ENCODE assay signal across 16 cellular contexts in genomic region chr22:22817468-22818201, GRCh38.
DNase-seq lines count a peak whose midpoint lies in the region; ATAC-seq and TF ChIP-seq lines count a peak whose summit lies in the region.
"Had no signal": no experiment of that assay in that cellular context is flagged by ENCODE, and none has a peak within 500 bp of the region (broad histone marks: within the 10 kb centered on the region; RNA-seq: fewer than 3 reads in every experiment).

No MANE protein-coding gene starts in this region.

- peak; percentile 40 for TF ChIP-seq CTCF in 22Rv1 (IDR thresholded peaks at IDR 0.05)

- DNase-seq in CD4-positive, alpha-beta memory T cell, result no peak
- DNase-seq in NCI-H2171 (lab: John Stamatoyannopoulos, UW), result peak; percentile 41
- peak; percentile 32 for DNase-seq in iPS-NIHi11 (ENCODE audit: low spot score)
- DNase-seq in left cardiac atrium, result no peak
- no peak for DNase-seq in OCI-M2 (lab: John Stamatoyannopoulos, UW; ENCODE audit: unreplicated experiment)
- DNase-seq in SKM-1 treated with dmso at 0.1 percent for 144 hours (lab: John Stamatoyannopoulos, UW; ENCODE audit: unreplicated experiment), result no peak
- DNase-seq: activated CD4-positive, alpha-beta T cell treated with anti-CD3 and anti-CD28 coated beads for 36 hours; GF-D8; glutamatergic neuron; left ventricle myocardium inferior; OCI-M1; sigmoid colon had no signal

- no peak overlapping the region for H3K27ac ChIP-seq in 22Rv1
- H3K27ac ChIP-seq in CD4-positive, alpha-beta memory T cell (ENCODE audit: low read depth, low read length), result no peak overlapping the region
- H3K27ac ChIP-seq: C4-2B, HL-60, left ventricle myocardium inferior, sigmoid colon had no signal

- no peaks in the 10 kb centered on the region for H3K27me3 ChIP-seq in CD4-positive, alpha-beta memory T cell (ENCODE audit: insufficient read depth, low read length)
- H3K27me3 ChIP-seq: sigmoid colon had no signal

- H3K9me3 Mint-ChIP-seq in CD4-positive, alpha-beta memory T cell, result peaks cover 0 to 4% (median 0%) of the 10 kb centered on the region in 8 donors

- no peaks in the 10 kb centered on the region for H3K36me3 ChIP-seq in CD4-positive, alpha-beta memory T cell (ENCODE audit: insufficient read depth, low read length)
- H3K36me3 ChIP-seq: left ventricle myocardium inferior, sigmoid colon had no signal

- peaks cover 86% of the 10 kb centered on the region for H3K4me1 ChIP-seq in CD4-positive, alpha-beta memory T cell (ENCODE audit: insufficient read depth, low read length)

- no peaks in the 10 kb centered on the region for H3K27me3 Mint-ChIP-seq in CD4-positive, alpha-beta memory T cell
- H3K27me3 Mint-ChIP-seq: activated CD4-positive, alpha-beta T cell treated with anti-CD3 and anti-CD28 coated beads for 36 hours had no signal

- no peak for ATAC-seq in left cardiac atrium
- ATAC-seq in GM21381 (IDR thresholded peaks at IDR 0.05; ENCODE audit: unreplicated experiment), result no peak
- ATAC-seq: activated CD4-positive, alpha-beta T cell treated with anti-CD3 and anti-CD28 coated beads for 36 hours had no signal

- intact Hi-C loops in CD4-positive, alpha-beta memory T cell (cut with micrococcal nuclease), result loop anchor here (2.0 kb wide), 1 partner anchor 31 kb away; no protein-coding TSS in a partner anchor
- intact Hi-C loops in left cardiac atrium (cut with DNase I), result no loop called here

- peak overlapping the region in 7 of 8 donors; percentile 76 to 91 (median 81) for H3K4me3 Mint-ChIP-seq in CD4-positive, alpha-beta memory T cell
- H3K4me3 Mint-ChIP-seq: activated CD4-positive, alpha-beta T cell treated with anti-CD3 and anti-CD28 coated beads for 36 hours had no signal

- no peaks in the 10 kb centered on the region for H3K9me3 ChIP-seq in CD4-positive, alpha-beta memory T cell (ENCODE audit: control insufficient read depth in 1 of 2, low read length in 2 of 2)
- H3K9me3 ChIP-seq: left ventricle myocardium inferior, sigmoid colon had no signal

- H3K27ac Mint-ChIP-seq in CD4-positive, alpha-beta memory T cell, result peak overlapping the region; percentile 88 to 97 (median 96)

- peaks cover 79 to 98% (median 90%) of the 10 kb centered on the region in 4 donors for H3K4me1 Mint-ChIP-seq in CD4-positive, alpha-beta memory T cell

- CTCF ChIA-PET in CD4-positive, alpha-beta memory T cell (lab: Charles Lee; ENCODE audit: partially characterized antibody), result interaction anchor here (1.6 to 20.9 kb wide), 9 partner anchors 8 to 65 kb away, joined by 4 to 560 read pairs (median 27); no protein-coding TSS in a partner anchor

- POLR2A ChIA-PET in CD4-positive, alpha-beta memory T cell (lab: Charles Lee; ENCODE audit: partially characterized antibody), result interaction anchor here (1.4 to 15.8 kb wide), 6 partner anchors 13 to 66 kb away, joined by 3 to 250 read pairs (median 52); no protein-coding TSS in a partner anchor

- H3K36me3 Mint-ChIP-seq in CD4-positive, alpha-beta memory T cell, result no peaks in the 10 kb centered on the region

- no peak overlapping the region for H3K4me3 ChIP-seq in CD4-positive, alpha-beta memory T cell (ENCODE audit: low read length in 2 of 2)
- H3K4me3 ChIP-seq: left ventricle myocardium inferior, sigmoid colon had no signal

Comparison
In these comparisons a context has a peak if more than half of its experiments do, and no peak if none do; other contexts are left out.
1. DNase-seq: peak in NCI-H2171 (single experiment) and iPS-NIHi11 (single experiment); none in CD4-positive, alpha-beta memory T cell (0 of 5), left cardiac atrium (single experiment), OCI-M2 (single experiment) and SKM-1 treated with dmso at 0.1 percent for 144 hours (single experiment).